In genomic region chr2:152491139-152491472, GRCh38 we compare ENCODE assay signal across 13 cellular contexts.
DNase-seq lines count a peak whose midpoint lies in the region; ATAC-seq and TF ChIP-seq lines count a peak whose summit lies in the region.
"Had no signal": no experiment of that assay in that cellular context is flagged by ENCODE, and none has a peak within 500 bp of the region (broad histone marks: within the 10 kb centered on the region; RNA-seq: fewer than 3 reads in every experiment).

No MANE protein-coding gene starts in this region.

- H3K4me1 ChIP-seq in BLaER1, result peaks cover 73% of the 10 kb centered on the region
- H3K4me1 ChIP-seq in ascending aorta, result peaks cover 0 to 20% of the 10 kb centered on the region in 2 donors

- H3K9ac ChIP-seq in BLaER1, result no peak overlapping the region

- H3K4me2 ChIP-seq in BLaER1, result peak overlapping the region; percentile 17

- TF ChIP-seq CTCF in ascending aorta (IDR thresholded peaks at IDR 0.05), result no peak

- H3K4me3 ChIP-seq in BLaER1 (no peak overlapping the region), ascending aorta (no peak overlapping the region)

- ATAC-seq in HG03025 (IDR thresholded peaks at IDR 0.05; ENCODE audit: low FRiP score, unreplicated experiment) (no peak), HG03439 (IDR thresholded peaks at IDR 0.05; ENCODE audit: unreplicated experiment) (no peak)

- H3K9me3 ChIP-seq in BLaER1, result peaks cover 7% of the 10 kb centered on the region
- no peaks in the 10 kb centered on the region for H3K9me3 ChIP-seq in ascending aorta

- DNase-seq in ascending aorta (ENCODE audit: low spot score in 2 of 2) (no peak), hippocampal formation (lab: John Stamatoyannopoulos, UW) (peak; percentile 63 to 65), pons (ENCODE audit: low spot score) (peak; percentile 82), NCI-H146 treated with DMSO at 0.1 percent for 48 hours (lab: John Stamatoyannopoulos, UW; ENCODE audit: unreplicated experiment) (no peak), GOT3 (lab: John Stamatoyannopoulos, UW) (no peak)
- DNase-seq: EL; mammary epithelial cell; NCI-H1694 treated with DMSO at 0.1 percent for 48 hours; NK-92 treated with Interleukin-12 subunit alpha and Interleukin-12 subunit beta, amount 100 ng/mL, for 24 hours; small intestine had no signal

- H3K27me3 ChIP-seq in BLaER1, result no peaks in the 10 kb centered on the region
- no peaks in the 10 kb centered on the region for H3K27me3 ChIP-seq in ascending aorta

- H4K20me1 ChIP-seq in BLaER1, result peaks cover 100% of the 10 kb centered on the region

- H3K27ac ChIP-seq in BLaER1, result peak overlapping the region; percentile 7; the same call in 1 of the 2 replicates
- peak overlapping the region; percentile 16 to 36 for H3K27ac ChIP-seq in ascending aorta

- intact Hi-C loops in ascending aorta (cut with DNase I), result no loop called here

- H3K36me3 ChIP-seq in BLaER1 (peaks cover 21% of the 10 kb centered on the region), ascending aorta (no peaks in the 10 kb centered on the region)

Comparison
In these comparisons a context has a peak if more than half of its experiments do, and no peak if none do; other contexts are left out.
1. DNase-seq: peak in hippocampal formation (2 of 2) and pons (single experiment); none in ascending aorta (0 of 2), NCI-H146 treated with DMSO at 0.1 percent for 48 hours (single experiment) and GOT3 (single experiment).